27 cellular contexts compared by ENCODE assay signal in the genomic region with DNA sequence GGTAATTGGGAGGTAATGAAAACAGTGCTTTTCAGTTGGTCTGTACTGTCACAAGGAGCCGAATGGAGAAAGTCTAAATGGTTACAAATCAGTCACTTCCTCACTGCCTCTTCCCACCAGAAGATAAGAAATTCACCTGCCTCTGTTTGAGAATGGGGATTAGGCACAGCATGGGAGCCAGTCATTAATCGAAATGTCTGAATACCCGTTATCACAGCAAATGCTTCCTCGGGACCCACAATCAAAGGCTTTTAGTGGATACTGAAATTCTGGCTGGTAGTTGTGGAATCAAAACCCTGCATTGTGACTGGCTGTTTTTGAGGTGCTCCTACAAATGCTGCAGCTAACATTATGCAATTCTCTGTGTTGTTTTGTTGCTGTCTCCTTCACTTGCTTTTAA.
"Had no signal": no experiment of that assay in that cellular context is flagged by ENCODE, and none has a peak within 500 bp of the region (broad histone marks: within the 10 kb centered on the region; RNA-seq: fewer than 3 reads in every experiment).

No MANE protein-coding gene starts in this region.

- H3K4me3 ChIP-seq: adrenal gland, body of pancreas, PC-9, SJCRH30, SK-N-MC had no signal

- H3K36me3 Mint-ChIP-seq: activated naive CD4-positive, alpha-beta T cell treated with anti-CD3 and anti-CD28 coated beads, Interleukin-2, amount 50 U/mL, for 72 hours had no signal

- H2AFZ ChIP-seq: PC-9 had no signal

- H3K4me2 ChIP-seq: PC-9 had no signal

- H3K9me3 Mint-ChIP-seq: activated CD4-positive, alpha-beta T cell treated with anti-CD3 and anti-CD28 coated beads, Interleukin-2, amount 10 ng/mL, durations not matched to agents 7 days and 5 days; activated naive CD4-positive, alpha-beta T cell treated with anti-CD3 and anti-CD28 coated beads for 36 hours; activated naive CD4-positive, alpha-beta T cell treated with anti-CD3 and anti-CD28 coated beads, Interleukin-2, amount 50 U/mL, for 72 hours; activated T-cell treated with anti-CD3 and anti-CD28 coated beads, Interleukin-2, amount 50 U/mL, for 4 hours; activated T-helper 1 cell treated with anti-CD3 and anti-CD28 coated beads, Interleukin-12 subunit alpha, Interleukin-12 subunit beta, Interleukin-2, Interleukin-4 antibody, amounts not matched to agents 30 ng/mL and 10 ng/mL and 1 ng/mL, durations not matched to agents 14 hours and 24 hours and 36 hours had no signal

- H3K27ac ChIP-seq: adrenal gland, body of pancreas, PC-9, SJCRH30, SK-N-MC had no signal

- ATAC-seq: activated CD4-positive, alpha-beta T cell treated with anti-CD3 and anti-CD28 coated beads for 36 hours; activated CD4-positive, CD25-positive, alpha-beta regulatory T cell treated with anti-CD3 and anti-CD28 coated beads, Interleukin-2, amount 50 U/mL, for 24 hours; activated CD8-positive, alpha-beta T cell treated with anti-CD3 and anti-CD28 coated beads, Interleukin-2, amount 10 ng/mL, durations not matched to agents 7 days and 5 days; activated naive CD4-positive, alpha-beta T cell treated with anti-CD3 and anti-CD28 coated beads, Interleukin-2, amount 50 U/mL, for 72 hours; activated T-cell treated with anti-CD3 and anti-CD28 coated beads, Interleukin-2, amount 50 U/mL, for 4 hours; body of pancreas had no signal

- H3K27me3 ChIP-seq: adrenal gland, body of pancreas, SJCRH30 had no signal

- DNase-seq: activated CD4-positive, alpha-beta T cell treated with anti-CD3 and anti-CD28 coated beads for 36 hours; activated CD4-positive, alpha-beta T cell treated with anti-CD3 and anti-CD28 coated beads, Interleukin-2, amount 10 ng/mL, durations not matched to agents 7 days and 5 days; activated CD4-positive, alpha-beta T cell treated with anti-CD3 and anti-CD28 coated beads, Interleukin-2, amount 50 U/mL, for 48 hours; activated CD8-positive, alpha-beta T cell treated with anti-CD3 and anti-CD28 coated beads, Interleukin-2, amount 10 ng/mL, durations not matched to agents 7 days and 5 days; activated gamma-delta T cell treated with Interleukin-2 at 50 U/mL for 16 hours; activated naive CD4-positive, alpha-beta T cell treated with anti-CD3 and anti-CD28 coated beads for 36 hours; activated T-cell treated with anti-CD3 and anti-CD28 coated beads, Interleukin-2, amount 50 U/mL, for 4 hours; adrenal gland; body of pancreas; caudate nucleus; cerebellar nuclear complex; NCI-H1092 treated with DMSO at 0.1 percent for 48 hours; NCI-H1694; NCI-H1930; NCI-H2081 treated with DMSO at 0.1 percent for 48 hours; NCI-H226; NCI-H446 treated with DMSO at 0.1 percent for 48 hours; NCI-H524; PC-9; SHP77; SJCRH30; T1000 had no signal

- H3K4me1 ChIP-seq: adrenal gland, body of pancreas, SJCRH30 had no signal

- H3K27me3 Mint-ChIP-seq: activated CD4-positive, alpha-beta T cell treated with anti-CD3 and anti-CD28 coated beads, Interleukin-2, amount 10 ng/mL, durations not matched to agents 7 days and 5 days had no signal

- H3K4me1 Mint-ChIP-seq: activated CD4-positive, alpha-beta T cell treated with anti-CD3 and anti-CD28 coated beads, Interleukin-2, amount 10 ng/mL, durations not matched to agents 7 days and 5 days had no signal

- H3K36me3 ChIP-seq: adrenal gland, SJCRH30 had no signal

- H3K4me3 Mint-ChIP-seq: activated CD4-positive, alpha-beta T cell treated with anti-CD3 and anti-CD28 coated beads for 36 hours; activated CD4-positive, alpha-beta T cell treated with anti-CD3 and anti-CD28 coated beads, Interleukin-2, amount 10 ng/mL, durations not matched to agents 7 days and 5 days; activated CD8-positive, alpha-beta T cell treated with anti-CD3 and anti-CD28 coated beads, Interleukin-2, amount 10 ng/mL, durations not matched to agents 7 days and 5 days; activated naive CD4-positive, alpha-beta T cell treated with anti-CD3 and anti-CD28 coated beads for 36 hours; activated T-cell treated with anti-CD3 and anti-CD28 coated beads, Interleukin-2, amount 50 U/mL, for 4 hours; activated T-helper 1 cell treated with anti-CD3 and anti-CD28 coated beads, Interleukin-12 subunit alpha, Interleukin-12 subunit beta, Interleukin-2, Interleukin-4 antibody, amounts not matched to agents 30 ng/mL and 10 ng/mL and 1 ng/mL, durations not matched to agents 14 hours and 24 hours and 36 hours had no signal

- H3K27ac Mint-ChIP-seq: activated CD4-positive, alpha-beta T cell treated with anti-CD3 and anti-CD28 coated beads for 36 hours; activated CD4-positive, alpha-beta T cell treated with anti-CD3 and anti-CD28 coated beads, Interleukin-2, amount 10 ng/mL, durations not matched to agents 7 days and 5 days; activated CD8-positive, alpha-beta T cell treated with anti-CD3 and anti-CD28 coated beads, Interleukin-2, amount 10 ng/mL, durations not matched to agents 7 days and 5 days; activated naive CD4-positive, alpha-beta T cell treated with anti-CD3 and anti-CD28 coated beads for 36 hours; activated naive CD4-positive, alpha-beta T cell treated with anti-CD3 and anti-CD28 coated beads, Interleukin-2, amount 50 U/mL, for 72 hours; activated T-helper 1 cell treated with anti-CD3 and anti-CD28 coated beads, Interleukin-12 subunit alpha, Interleukin-12 subunit beta, Interleukin-2, Interleukin-4 antibody, amounts not matched to agents 30 ng/mL and 10 ng/mL and 1 ng/mL, durations not matched to agents 14 hours and 24 hours and 36 hours had no signal

- H3K9me3 ChIP-seq: adrenal gland, body of pancreas, SJCRH30 had no signal

- FAIRE-seq: astrocyte had no signal
